Comparison of ENCODE assay signal across 20 cellular contexts in genomic region chr18:34875150-34875549, GRCh38.
"Had no signal": no experiment of that assay in that cellular context is flagged by ENCODE, and none has a peak within 500 bp of the region (broad histone marks: within the 10 kb centered on the region; RNA-seq: fewer than 3 reads in every experiment).

No MANE protein-coding gene starts in this region.

- H3K79me2 ChIP-seq: hepatocyte had no signal

- H2AFZ ChIP-seq: hepatocyte had no signal

- DNase-seq: central memory CD4-positive, alpha-beta T cell; cortex of kidney; effector memory CD4-positive, alpha-beta T cell; esophagus squamous epithelium; foreskin fibroblast; left colon; mesendoderm; naive B cell; ovary; sigmoid colon; stimulated activated CD4-positive, alpha-beta T cell treated with anti-CD3 and anti-CD28 coated beads, Interleukin-2, amount 100 ng/mL, for 24 hours; stimulated activated CD4-positive, alpha-beta T cell treated with anti-CD3 and anti-CD28 coated beads, Interleukin-4, amount 100 ng/mL, for 4 hours; stimulated activated naive B cell treated with anti-CD40 and anti-IgM and Interleukin-4, amounts not matched to agents 10 μg/mL and 1 μg/mL and 100 μg/mL, for 72 hours; thyroid gland had no signal

- H3K4me3 ChIP-seq: esophagus squamous epithelium, hepatocyte, ovary, prostate gland, sigmoid colon, skin epidermis, suprapubic skin, thyroid gland had no signal

- FAIRE-seq: urothelium cell line had no signal

- H3K4me1 ChIP-seq: esophagus squamous epithelium, prostate gland, suprapubic skin had no signal

- H3K27ac ChIP-seq: esophagus squamous epithelium, hepatocyte, ovary, prostate gland, sigmoid colon, skin epidermis, suprapubic skin, thyroid gland had no signal

- ATAC-seq: left colon; stimulated activated naive B cell treated with anti-CD40 and anti-IgM and Interleukin-4, amounts not matched to agents 10 μg/mL and 1 μg/mL and 100 μg/mL, for 72 hours had no signal

- H3K9me3 ChIP-seq: esophagus squamous epithelium, ovary, prostate gland, sigmoid colon, suprapubic skin, thyroid gland had no signal

- H3K36me3 ChIP-seq: ovary, prostate gland, suprapubic skin, thyroid gland had no signal

- H3K4me2 ChIP-seq: hepatocyte had no signal

- H3K27me3 ChIP-seq: dorsolateral prefrontal cortex, esophagus squamous epithelium, hepatocyte, ovary, sigmoid colon, suprapubic skin, thyroid gland had no signal
